ENCODE assay signal across 8 cellular contexts in the genomic region with DNA sequence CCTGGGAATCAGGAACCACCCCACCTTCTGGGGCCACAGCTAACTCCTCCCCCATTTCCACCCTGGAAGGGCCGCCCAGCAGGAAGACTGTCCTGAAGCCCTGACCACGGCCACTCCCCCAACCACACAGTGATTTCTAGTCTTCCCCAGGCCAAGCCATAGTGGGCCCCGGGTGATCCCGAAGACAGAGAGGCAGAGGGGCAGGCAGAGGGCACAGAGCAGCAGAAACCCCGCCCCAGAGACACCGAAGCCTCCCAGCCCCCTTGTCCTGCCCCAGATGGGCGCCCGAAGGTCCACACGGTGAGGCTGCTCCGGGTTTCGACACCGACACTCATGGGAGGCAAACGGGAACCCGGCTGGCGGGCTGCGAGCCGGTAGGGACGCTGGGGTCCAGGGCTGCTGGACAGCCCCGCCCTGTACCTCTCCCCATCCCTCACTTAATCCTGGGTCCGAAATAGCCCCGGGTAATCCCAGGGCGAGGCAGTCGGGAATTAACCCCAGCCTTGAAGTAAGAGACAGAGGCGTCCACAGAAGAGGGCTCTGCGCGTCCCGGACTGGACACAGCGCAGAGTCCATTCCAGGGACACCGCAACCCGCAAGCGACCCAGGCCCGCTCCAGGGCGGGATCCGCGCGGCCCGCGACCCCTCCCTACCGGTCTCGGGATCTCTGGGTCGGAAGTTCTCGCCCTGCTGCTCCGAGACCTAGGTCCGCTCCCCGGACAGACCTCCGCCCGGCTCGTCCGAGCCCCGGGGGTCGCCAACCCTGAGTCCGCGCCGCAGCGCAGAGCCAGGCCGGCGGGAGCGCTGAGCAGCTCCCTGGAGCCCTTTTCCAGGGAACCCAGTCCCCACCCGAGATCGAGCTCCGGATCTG.
DNase-seq lines count a peak whose midpoint lies in the region; ATAC-seq, FAIRE-seq and TF ChIP-seq lines count a peak whose summit lies in the region.

No MANE protein-coding gene starts in this region.

- TF ChIP-seq CTCF in left ventricle myocardium inferior (IDR thresholded peaks at IDR 0.05; ENCODE audit: borderline replicate concordance) = no peak
- no peak for TF ChIP-seq CTCF in prostate gland (IDR thresholded peaks at IDR 0.05)

- intact Hi-C loops in left ventricle myocardium inferior (cut with micrococcal nuclease) (no loop called here), prostate gland (cut with DNase I) (no loop called here)

- H3K4me1 Mint-ChIP-seq in T-cell = peaks cover 7 to 14% (median 8%) of the 10 kb centered on the region in 3 donors

- WGBS in prostate gland = 9% methylated on average over 52 of the region's 61 CpGs

- ATAC-seq in T-cell (replicated peaks in 1 of 4) = no peak
- no peak for ATAC-seq in GM19023 (IDR thresholded peaks at IDR 0.05; ENCODE audit: unreplicated experiment)

- H3K4me1 ChIP-seq in left ventricle myocardium inferior (peaks cover 33% of the 10 kb centered on the region), prostate gland (replicated peaks) (peaks cover 4% of the 10 kb centered on the region)

- H3K27ac ChIP-seq in left ventricle myocardium inferior (replicated peaks) (peak overlapping the region; percentile 84), prostate gland (peak overlapping the region; percentile 48 to 64)

- DNase-seq in ELF-1 (ENCODE audit: low read depth, low spot score) = peak; percentile 38
- no peak for DNase-seq in T-cell
- peak; percentile 63 for DNase-seq in left ventricle myocardium inferior
- peak; percentile 35 for DNase-seq in prostate gland (ENCODE audit: low spot score)
- no peak for DNase-seq in Kasumi-1 (lab: John Stamatoyannopoulos, UW)
- DNase-seq in DMS79 (lab: John Stamatoyannopoulos, UW) = no peak
- no peak for DNase-seq in GM19239 (ENCODE audit: insufficient read length, low spot score)

- peaks cover 12% of the 10 kb centered on the region for H3K36me3 Mint-ChIP-seq in T-cell

- POLR2A ChIA-PET in T-cell (lab: Charles Lee) = no interaction called here

- no peak for FAIRE-seq in GM19239 (lab: Jason Lieb, UNC)

- H3K4me3 ChIP-seq in left ventricle myocardium inferior (peak overlapping the region; percentile 71), prostate gland (peak overlapping the region; percentile 31 to 36)

- H3K9me3 ChIP-seq in left ventricle myocardium inferior (replicated peaks) (peaks cover 18% of the 10 kb centered on the region), prostate gland (no peaks in the 10 kb centered on the region)

- H3K27ac Mint-ChIP-seq in T-cell = peak overlapping the region in 1 of 2 donors; percentile 15

- H3K4me3 Mint-ChIP-seq in T-cell = peak overlapping the region in 2 of 3 donors; percentile 65 to 80

- H3K27me3 ChIP-seq in left ventricle myocardium inferior (ENCODE audit: low read depth) (peaks cover 80% of the 10 kb centered on the region), prostate gland (replicated peaks; ENCODE audit: insufficient read depth) (no peaks in the 10 kb centered on the region)

- TF ChIP-seq POLR2A in prostate gland (IDR thresholded peaks at IDR 0.05) = no peak

- H3K36me3 ChIP-seq in left ventricle myocardium inferior (no peaks in the 10 kb centered on the region), prostate gland (no peaks in the 10 kb centered on the region)

- H3K27me3 Mint-ChIP-seq in T-cell = peaks cover 51 to 69% of the 10 kb centered on the region in 2 donors

- H3K9me3 Mint-ChIP-seq in T-cell = peaks cover 15 to 18% (median 16%) of the 10 kb centered on the region in 3 donors

- CTCF ChIA-PET in T-cell (lab: Charles Lee) = no interaction called here

Comparison
In these comparisons a context has a peak if more than half of its experiments do, and no peak if none do; other contexts are left out.
1. DNase-seq: peak in ELF-1 (single experiment), left ventricle myocardium inferior (single experiment) and prostate gland (single experiment); none in T-cell (0 of 34), Kasumi-1 (0 of 2), DMS79 (single experiment) and GM19239 (single experiment).